Comparison of ENCODE assay signal across 9 cellular contexts in the genomic region with DNA sequence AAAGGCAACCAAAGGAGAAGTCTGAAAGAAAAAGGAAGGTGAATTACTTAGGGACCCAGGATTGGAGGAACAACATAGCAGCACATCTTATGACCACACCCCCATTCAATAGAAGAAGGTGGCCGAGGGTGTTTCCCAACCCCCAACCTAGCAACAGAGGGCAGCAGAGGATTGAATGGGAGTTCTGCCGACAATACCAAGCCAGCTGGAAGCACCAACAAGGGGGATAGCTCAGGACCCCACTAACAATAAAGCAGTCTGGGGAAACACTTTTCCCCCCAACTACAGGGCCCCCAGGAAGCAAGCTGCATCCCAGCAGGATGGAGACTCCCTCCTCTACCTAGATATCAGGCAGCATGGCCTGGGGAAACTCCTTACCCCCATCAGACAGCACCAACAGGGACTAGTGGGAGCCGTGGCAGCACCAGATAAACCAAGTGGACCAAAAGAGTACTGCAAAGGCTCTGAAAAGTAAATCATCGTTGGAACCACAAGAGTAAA.
DNase-seq lines count a peak whose midpoint lies in the region; ATAC-seq and TF ChIP-seq lines count a peak whose summit lies in the region.
"Had no signal": no experiment of that assay in that cellular context is flagged by ENCODE, and none has a peak within 500 bp of the region (broad histone marks: within the 10 kb centered on the region; RNA-seq: fewer than 3 reads in every experiment).

No MANE protein-coding gene starts in this region.

- peak; percentile 21 for TF ChIP-seq CTCF in MCF 10A (IDR thresholded peaks at IDR 0.05; ENCODE audit: unreplicated experiment)
- peak in 4 of 6 experiments; percentile 7 to 32 (median 24) for TF ChIP-seq CTCF in thyroid gland (IDR thresholded peaks at IDR 0.05)

- no peaks in the 10 kb centered on the region for H3K9me3 ChIP-seq in Karpas-422 (ENCODE audit: low read length)
- no peaks in the 10 kb centered on the region for H3K9me3 ChIP-seq in thyroid gland
- H3K9me3 ChIP-seq: neutrophil had no signal

- WGBS in thyroid gland, 2 donors = 53 to 57% methylated on average over 4 of the region's 4 CpGs

- CTCF ChIA-PET in MCF 10A (lab: Yijun Ruan, JAX) = interaction anchor here (0.7 to 4.2 kb wide), 9 partner anchors 9 to 121 kb away, joined by 3 to 20 read pairs (median 4); a partner anchor contains a TSS

- no peak for ATAC-seq in GM21423 (IDR thresholded peaks at IDR 0.05; ENCODE audit: unreplicated experiment)

- POLR2A ChIA-PET in MCF 10A (lab: Yijun Ruan, JAX) = interaction anchor here (0.6 to 2.7 kb wide), 7 partner anchors 15 to 265 kb away, joined by 3 to 14 read pairs (median 4); a partner anchor contains a TSS

- H3K9ac ChIP-seq in Karpas-422 (ENCODE audit: low read length) = no peak overlapping the region

- no peaks in the 10 kb centered on the region for H3K79me2 ChIP-seq in Karpas-422 (ENCODE audit: low read length)

- peak overlapping the region; percentile 26 for H3K4me3 Mint-ChIP-seq in MCF 10A (ENCODE audit: unreplicated experiment)

- no peak overlapping the region for H3K4me2 ChIP-seq in Karpas-422 (ENCODE audit: low read depth, low read length, poor library complexity, severe bottlenecking)

- H3K4me3 ChIP-seq in Karpas-422 (ENCODE audit: low read length) (no peak overlapping the region), thyroid gland (replicated peaks in 1 of 3) (no peak overlapping the region)

- H3K36me3 ChIP-seq in Karpas-422 (ENCODE audit: insufficient read depth, low read length) = no peaks in the 10 kb centered on the region
- H3K36me3 ChIP-seq in thyroid gland = no peaks in the 10 kb centered on the region
- H3K36me3 ChIP-seq: neutrophil had no signal

- no peak for TF ChIP-seq POLR2A in thyroid gland (IDR thresholded peaks at IDR 0.05)

- H3K9me3 Mint-ChIP-seq in MCF 10A (ENCODE audit: unreplicated experiment) = no peaks in the 10 kb centered on the region

- peaks cover 5% of the 10 kb centered on the region; the same call in 1 of the 2 replicates for H4K20me1 ChIP-seq in Karpas-422 (ENCODE audit: insufficient read depth, low read depth, low read length)

- BruUV-seq in MCF 10A (replicated peaks; lab: Mats Ljungman, UMichigan) = no TSS peak

- H3K9me2 ChIP-seq in Karpas-422 (replicated peaks; ENCODE audit: insufficient read depth, low read length) = no peaks in the 10 kb centered on the region

- H3K4me1 ChIP-seq in Karpas-422 (ENCODE audit: low read length) (no peaks in the 10 kb centered on the region), thyroid gland (peaks cover 62 to 72% of the 10 kb centered on the region in 2 donors)

- no peaks in the 10 kb centered on the region for H3K36me3 Mint-ChIP-seq in MCF 10A (ENCODE audit: insufficient read depth, unreplicated experiment)

- H3K27me3 ChIP-seq in Karpas-422 (ENCODE audit: low read length) = no peaks in the 10 kb centered on the region
- H3K27me3 ChIP-seq in thyroid gland = no peaks in the 10 kb centered on the region
- H3K27me3 ChIP-seq: neutrophil had no signal

- H2AFZ ChIP-seq in Karpas-422 (ENCODE audit: low read length) = no peak overlapping the region

- intact Hi-C loops in MCF 10A (cut with micrococcal nuclease) (loop anchor here (1.0 to 5.0 kb wide), 2 partner anchors 67 to 90 kb away; a partner anchor contains a TSS), thyroid gland (cut with DNase I) (loop anchor here (10.0 kb wide), 1 partner anchor 65 kb away; a partner anchor contains a TSS)

- H3K27ac Mint-ChIP-seq in MCF 10A (ENCODE audit: low read depth, unreplicated experiment) = peak overlapping the region; percentile 97

- H3K4me1 Mint-ChIP-seq in MCF 10A (ENCODE audit: insufficient read depth, unreplicated experiment) = peaks cover 39% of the 10 kb centered on the region

- DNase-seq in C1 segment of cervical spinal cord (lab: John Stamatoyannopoulos, UW) (peak in 8 of 14 donors; percentile 18 to 55 (median 45)), Karpas-422 (peak; percentile 63), MCF 10A (ENCODE audit: unreplicated experiment) (peak; percentile 60), kidney glomerular epithelial cell (lab: John Stamatoyannopoulos, UW) (peak; percentile 41), thyroid gland (no peak), AG08395 (ENCODE audit: low spot score) (no peak)
- no peak for DNase-seq in central memory CD4-positive, alpha-beta T cell

- H3K27ac ChIP-seq in Karpas-422 (ENCODE audit: low read length) (no peak overlapping the region), thyroid gland (peak overlapping the region; percentile 95 to 97 (median 95))
- H3K27ac ChIP-seq: neutrophil had no signal

- no peaks in the 10 kb centered on the region for H3K27me3 Mint-ChIP-seq in MCF 10A (ENCODE audit: insufficient read depth, unreplicated experiment)

Comparison
In these comparisons a context has a peak if more than half of its experiments do, and no peak if none do; other contexts are left out.
1. DNase-seq: peak in C1 segment of cervical spinal cord (8 of 14), Karpas-422 (single experiment), MCF 10A (single experiment) and kidney glomerular epithelial cell (single experiment); none in thyroid gland (0 of 2), AG08395 (single experiment) and central memory CD4-positive, alpha-beta T cell (single experiment).